12 cellular contexts compared by ENCODE assay signal in the genomic region with DNA sequence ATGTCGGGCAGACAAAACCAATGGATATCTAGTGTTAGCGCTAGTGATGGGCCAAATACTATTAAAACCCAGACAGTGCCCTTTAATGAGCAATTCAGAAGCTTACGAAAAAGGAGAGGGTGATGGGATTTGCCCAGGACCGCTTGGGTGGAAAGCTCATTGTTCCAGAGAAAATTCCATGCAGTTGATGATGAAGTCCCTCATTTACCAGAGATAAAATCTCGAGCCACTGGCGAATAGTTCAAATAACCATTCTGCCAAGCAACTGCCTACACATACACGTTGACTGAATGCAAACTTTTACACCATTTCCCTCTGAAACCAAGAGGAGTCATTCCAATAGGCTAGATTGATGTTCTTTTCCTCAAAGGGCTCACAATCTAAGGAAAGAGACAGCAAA.
A peak's percentile ranks its signal among the peaks of the same experiment; 100 is the strongest.
DNase-seq lines count a peak whose midpoint lies in the region; ATAC-seq and TF ChIP-seq lines count a peak whose summit lies in the region.
"Had no signal": no experiment of that assay in that cellular context is flagged by ENCODE, and none has a peak within 500 bp of the region (broad histone marks: within the 10 kb centered on the region; RNA-seq: fewer than 3 reads in every experiment).

No MANE protein-coding gene starts in this region.

- H3K9me2 ChIP-seq in DOHH2 (replicated peaks; ENCODE audit: control insufficient read depth, low read length), result no peaks in the 10 kb centered on the region

- H3K4me3 ChIP-seq in DOHH2 (ENCODE audit: low read length) (peak overlapping the region; percentile 60), OCI-LY3 (ENCODE audit: low read length) (peak overlapping the region; percentile 67)
- H3K4me3 ChIP-seq: GM23248 had no signal

- peak overlapping the region in 6 of 8 donors; percentile 25 to 86 (median 73) for H3K4me3 Mint-ChIP-seq in naive B cell
- H3K4me3 Mint-ChIP-seq in activated naive CD4-positive, alpha-beta T cell treated with anti-CD3 and anti-CD28 coated beads, Interleukin-2, amount 10 ng/mL, durations not matched to agents 7 days and 5 days, result no peak overlapping the region
- H3K4me3 Mint-ChIP-seq: CD8-positive, alpha-beta memory T cell had no signal

- peak overlapping the region in 5 of 6 donors; percentile 4 to 92 (median 75) for H3K27ac Mint-ChIP-seq in naive B cell
- H3K27ac Mint-ChIP-seq in activated naive CD4-positive, alpha-beta T cell treated with anti-CD3 and anti-CD28 coated beads, Interleukin-2, amount 10 ng/mL, durations not matched to agents 7 days and 5 days, result no peak overlapping the region

- CTCF ChIA-PET in activated naive CD4-positive, alpha-beta T cell treated with anti-CD3 and anti-CD28 coated beads, Interleukin-2, amount 10 ng/mL, durations not matched to agents 7 days and 5 days (lab: Charles Lee), result no interaction called here

- TF ChIP-seq CTCF in DOHH2 (IDR thresholded peaks at IDR 0.05; ENCODE audit: low read depth, low read length, poor library complexity, severe bottlenecking) (no peak), OCI-LY3 (IDR thresholded peaks at IDR 0.05; ENCODE audit: low read depth, low read length) (no peak)

- H2AFZ ChIP-seq in OCI-LY3 (ENCODE audit: low read depth, low read length), result no peak overlapping the region
- H2AFZ ChIP-seq: GM23248 had no signal

- H3K79me2 ChIP-seq in DOHH2 (ENCODE audit: control insufficient read depth, low read length) (no peaks in the 10 kb centered on the region), OCI-LY3 (ENCODE audit: low read length) (no peaks in the 10 kb centered on the region)

- H3K9me3 Mint-ChIP-seq in naive B cell, result no peaks in the 10 kb centered on the region
- no peaks in the 10 kb centered on the region for H3K9me3 Mint-ChIP-seq in activated naive CD4-positive, alpha-beta T cell treated with anti-CD3 and anti-CD28 coated beads, Interleukin-2, amount 10 ng/mL, durations not matched to agents 7 days and 5 days

- no peaks in the 10 kb centered on the region for H3K27me3 ChIP-seq in DOHH2 (ENCODE audit: control insufficient read depth, low read length)
- H3K27me3 ChIP-seq in OCI-LY3 (ENCODE audit: low read depth, low read length), result no peaks in the 10 kb centered on the region
- H3K27me3 ChIP-seq: BE2C had no signal

- H3K36me3 Mint-ChIP-seq in naive B cell, result no peaks in the 10 kb centered on the region
- H3K36me3 Mint-ChIP-seq in activated naive CD4-positive, alpha-beta T cell treated with anti-CD3 and anti-CD28 coated beads, Interleukin-2, amount 10 ng/mL, durations not matched to agents 7 days and 5 days, result no peaks in the 10 kb centered on the region

- peaks cover 39% of the 10 kb centered on the region for H3F3A ChIP-seq in DOHH2 (ENCODE audit: control insufficient read depth, insufficient read depth)

- H3K9ac ChIP-seq in OCI-LY3 (ENCODE audit: low read length), result peak overlapping the region; percentile 73
- H3K9ac ChIP-seq: GM23248 had no signal

- H3K27ac ChIP-seq in DOHH2 (ENCODE audit: low read depth, low read length) (peak overlapping the region; percentile 91), OCI-LY3 (ENCODE audit: low read length) (peak overlapping the region; percentile 96)
- H3K27ac ChIP-seq: GM23248 had no signal

- H3K4me1 Mint-ChIP-seq in naive B cell, result peaks cover 69 to 82% (median 79%) of the 10 kb centered on the region in 3 donors
- no peaks in the 10 kb centered on the region for H3K4me1 Mint-ChIP-seq in activated naive CD4-positive, alpha-beta T cell treated with anti-CD3 and anti-CD28 coated beads, Interleukin-2, amount 10 ng/mL, durations not matched to agents 7 days and 5 days
- H3K4me1 Mint-ChIP-seq: CD8-positive, alpha-beta memory T cell had no signal

- ATAC-seq in naive B cell (ENCODE audit: low read depth in 2 of 2), result no peak

- H3K4me2 ChIP-seq in DOHH2 (ENCODE audit: low read length) (peak overlapping the region; percentile 83), OCI-LY3 (ENCODE audit: low read length) (peak overlapping the region; percentile 92)

- H3K27me3 Mint-ChIP-seq in naive B cell, result no peaks in the 10 kb centered on the region
- peaks cover 22% of the 10 kb centered on the region for H3K27me3 Mint-ChIP-seq in activated naive CD4-positive, alpha-beta T cell treated with anti-CD3 and anti-CD28 coated beads, Interleukin-2, amount 10 ng/mL, durations not matched to agents 7 days and 5 days

- no peak for DNase-seq in naive B cell
- no peak for DNase-seq in activated naive CD4-positive, alpha-beta T cell treated with anti-CD3 and anti-CD28 coated beads, Interleukin-2, amount 10 ng/mL, durations not matched to agents 7 days and 5 days
- DNase-seq in DMS114 treated with DMSO at 0.1 percent for 48 hours (lab: John Stamatoyannopoulos, UW; ENCODE audit: unreplicated experiment), result no peak
- DNase-seq in NCI-H446 treated with DMSO at 0.1 percent for 48 hours (lab: John Stamatoyannopoulos, UW), result no peak
- DNase-seq in NCI-H2107 (lab: John Stamatoyannopoulos, UW), result no peak
- DNase-seq: BE2C; Caco-2; CD8-positive, alpha-beta memory T cell; GM23248; H7 had no signal

- H3K9me3 ChIP-seq in DOHH2 (ENCODE audit: control insufficient read depth, insufficient read depth, low read length), result no peaks in the 10 kb centered on the region
- no peaks in the 10 kb centered on the region for H3K9me3 ChIP-seq in OCI-LY3 (ENCODE audit: insufficient read depth, low read length)
- H3K9me3 ChIP-seq: BE2C, Caco-2 had no signal

- H3K36me3 ChIP-seq in DOHH2 (ENCODE audit: control insufficient read depth, low read length), result no peaks in the 10 kb centered on the region
- H3K36me3 ChIP-seq in OCI-LY3 (replicated peaks; ENCODE audit: low read depth, low read length), result no peaks in the 10 kb centered on the region
- H3K36me3 ChIP-seq: BE2C had no signal

- H4K20me1 ChIP-seq in DOHH2 (ENCODE audit: control insufficient read depth, insufficient read depth, low read depth, low read length) (no peaks in the 10 kb centered on the region), OCI-LY3 (ENCODE audit: insufficient read depth, low read length) (no peaks in the 10 kb centered on the region)

- H3K4me1 ChIP-seq in DOHH2 (ENCODE audit: control insufficient read depth, low read length) (peaks cover 95% of the 10 kb centered on the region), OCI-LY3 (ENCODE audit: low read length) (peaks cover 69% of the 10 kb centered on the region)
- H3K4me1 ChIP-seq: BE2C, Caco-2 had no signal
